In the genomic region with DNA sequence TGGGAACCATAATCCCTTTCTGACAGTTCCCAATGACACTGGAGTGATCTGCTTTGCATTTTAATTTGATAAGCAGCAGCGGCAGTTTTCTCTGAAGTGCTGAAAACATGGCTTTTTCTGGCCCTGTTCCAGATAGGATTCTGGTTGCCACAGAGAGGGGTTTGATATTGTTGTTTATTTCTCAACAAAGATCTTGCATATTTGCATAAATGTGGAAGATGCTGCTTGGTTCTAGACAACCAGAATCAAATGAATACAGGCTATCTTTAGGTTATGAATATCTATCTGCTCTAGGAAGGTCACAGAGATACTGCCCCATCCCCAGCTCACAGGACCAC, we compare ENCODE assay signal across 1 cellular context.
TF ChIP-seq lines count a peak whose summit lies in the region.

No MANE protein-coding gene starts in this region.

TF ChIP-seq in HepG2, 621 proteins besides CTCF, POLR2A, EP300 and RAD21 (continued from another document):
- no peak for TF ChIP-seq FOXJ3 (CRISPR knock-in tag; IDR thresholded peaks at IDR 0.05; ENCODE audit: borderline replicate concordance)
- TF ChIP-seq SRSF1 (optimal IDR thresholded peaks at IDR 0.05; ENCODE audit: low read depth, low read length) = no peak
- no peak for TF ChIP-seq ZEB1 (IDR thresholded peaks at IDR 0.05; ENCODE audit: insufficient replicate concordance, low read depth)
- TF ChIP-seq KLF9 (CRISPR knock-in tag; IDR thresholded peaks at IDR 0.05; ENCODE audit: low read depth) = no peak
